In the genomic region with DNA sequence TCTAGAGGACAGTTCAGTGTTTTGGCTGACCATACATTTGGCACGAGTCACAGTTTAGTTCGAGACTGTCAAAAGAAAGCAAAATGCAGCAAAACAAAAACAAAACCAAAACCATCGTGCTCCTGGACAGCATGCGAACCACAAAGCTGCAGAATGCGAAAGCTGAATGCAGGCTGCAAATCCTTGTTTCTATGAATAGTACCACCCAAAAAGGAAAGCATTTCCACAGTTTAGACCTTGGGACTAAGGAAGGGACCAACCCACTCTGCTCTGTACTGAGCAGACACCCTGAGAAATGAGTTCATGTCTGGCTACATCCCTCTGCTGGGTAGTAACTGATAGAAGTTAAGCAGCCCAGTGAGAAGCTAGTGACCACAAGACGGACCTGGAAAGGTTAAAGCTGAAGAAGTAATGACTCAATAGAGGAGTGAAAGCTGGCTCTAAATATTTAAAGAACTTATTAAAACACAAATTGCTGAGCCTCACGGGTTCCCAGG, we compare ENCODE assay signal across 9 cellular contexts. TPM values are rescaled to one million over a fixed set of nuclear protein-coding genes. Genes with fewer than 3 reads are reported as not detected.
DNase-seq lines count a peak whose midpoint lies in the region; ATAC-seq and TF ChIP-seq lines count a peak whose summit lies in the region.
"Had no signal": no experiment of that assay in that cellular context is flagged by ENCODE, and none has a peak within 500 bp of the region (broad histone marks: within the 10 kb centered on the region; RNA-seq: fewer than 3 reads in every experiment).

No MANE protein-coding gene starts in this region.

- H3K4me3 ChIP-seq in GM12864 (ENCODE audit: low read depth, low read length), result peak overlapping the region; percentile 34; the same call in 1 of the 2 replicates
- no peak overlapping the region for H3K4me3 ChIP-seq in lower leg skin (ENCODE audit: low read depth, poor library complexity, severe bottlenecking)

- H3K4ac ChIP-seq in H9 (ENCODE audit: low read depth, low read length), result no peak overlapping the region

- peaks cover 4% of the 10 kb centered on the region for H3K23me2 ChIP-seq in H9 (ENCODE audit: insufficient read length, low read depth, low read length, poor library complexity, severe bottlenecking)

- no peak overlapping the region for H2BK12ac ChIP-seq in H9 (ENCODE audit: insufficient read length, low read depth, low read length)

- no peak overlapping the region for H3K23ac ChIP-seq in H9 (ENCODE audit: insufficient read length, low read depth, low read length)

- DNase-seq in GM12864 (ENCODE audit: low read depth) (peak; percentile 37), H9 (no peak), myocyte (ENCODE audit: low read depth) (peak; percentile 12), germinal center (ENCODE audit: low spot score) (no peak), activated gamma-delta T cell (lab: John Stamatoyannopoulos, UW) (no peak), lower leg skin (ENCODE audit: low spot score in 2 of 2) (no peak), HT-29 (ENCODE audit: low spot score) (no peak)
- peak; percentile 32 for DNase-seq in activated CD8-positive, alpha-beta T cell treated with anti-CD3 and anti-CD28 coated beads for 36 hours
- DNase-seq: Kasumi-1 had no signal

- H3K9me3 Mint-ChIP-seq in H9, result no peaks in the 10 kb centered on the region; a peak in 2 of 5 replicates
- H3K9me3 Mint-ChIP-seq in activated CD8-positive, alpha-beta T cell treated with anti-CD3 and anti-CD28 coated beads for 36 hours, result no peaks in the 10 kb centered on the region

- no peak overlapping the region for H4K5ac ChIP-seq in H9 (ENCODE audit: insufficient read length, low read depth, low read length)

- H2BK15ac ChIP-seq in H9 (ENCODE audit: low read depth, low read length), result no peak overlapping the region

- H3K27me3 Mint-ChIP-seq in H9 (ENCODE audit: low read depth), result peaks cover 23% of the 10 kb centered on the region
- no peaks in the 10 kb centered on the region for H3K27me3 Mint-ChIP-seq in activated CD8-positive, alpha-beta T cell treated with anti-CD3 and anti-CD28 coated beads for 36 hours

- H3K79me1 ChIP-seq in H9 (ENCODE audit: insufficient read depth, low read depth, low read length, poor library complexity, severe bottlenecking), result no peaks in the 10 kb centered on the region

- POLR2A ChIA-PET in activated CD8-positive, alpha-beta T cell treated with anti-CD3 and anti-CD28 coated beads for 36 hours (lab: Charles Lee), result interaction anchor here (0.6 to 2.7 kb wide), 5 partner anchors 9 to 418 kb away, joined by 3 to 13 read pairs (median 6); partner anchors contain the start of genes ANKRD31 and HMGCR

- H3K4me2 ChIP-seq in H9 (ENCODE audit: insufficient read depth, insufficient read length, low read length), result no peak overlapping the region

- H4K20me1 ChIP-seq in H9 (ENCODE audit: control insufficient read depth, insufficient read depth, insufficient read length), result no peaks in the 10 kb centered on the region

- H3K27ac ChIP-seq in H9 (ENCODE audit: insufficient read length, low read depth, low read length), result no peak overlapping the region

- H2BK20ac ChIP-seq in H9 (ENCODE audit: low read depth, low read length, poor library complexity, severe bottlenecking), result no peak overlapping the region

- TF ChIP-seq CTCF in GM12864 (IDR thresholded peaks at IDR 0.05; ENCODE audit: low read depth, low read length, missing control alignments) (no peak), H9 (conservative IDR thresholded peaks at IDR 0.05) (no peak), lower leg skin (IDR thresholded peaks at IDR 0.05) (no peak)
- TF ChIP-seq CTCF in activated CD8-positive, alpha-beta T cell treated with anti-CD3 and anti-CD28 coated beads for 36 hours (IDR thresholded peaks at IDR 0.05), result no peak

- H3K27me3 ChIP-seq in H9 (ENCODE audit: insufficient read depth, low read length), result no peaks in the 10 kb centered on the region; the same call in 1 of the 2 replicates

- H4K91ac ChIP-seq in H9 (ENCODE audit: insufficient read length, low read depth, low read length), result no peak overlapping the region

- peak; percentile 8 for ATAC-seq in activated CD8-positive, alpha-beta T cell treated with anti-CD3 and anti-CD28 coated beads for 36 hours

- no peaks in the 10 kb centered on the region for H3K9me3 ChIP-seq in H9 (ENCODE audit: control insufficient read depth, low read depth, low read length)

- H4K8ac ChIP-seq in H9 (replicated peaks; ENCODE audit: insufficient read length, low read depth, low read length), result no peak overlapping the region

- no peak overlapping the region for H3T11ph ChIP-seq in H9 (ENCODE audit: low read length)

- H3K4me1 ChIP-seq in H9 (ENCODE audit: insufficient read depth, low read length), result peaks cover 16% of the 10 kb centered on the region

- H3K18ac ChIP-seq in H9 (ENCODE audit: insufficient read length, low read depth, low read length), result no peak overlapping the region

- no peak overlapping the region for H3K27ac Mint-ChIP-seq in H9
- peak overlapping the region; percentile 23 for H3K27ac Mint-ChIP-seq in activated CD8-positive, alpha-beta T cell treated with anti-CD3 and anti-CD28 coated beads for 36 hours

- H3K9ac ChIP-seq in H9 (ENCODE audit: extremely low read depth, insufficient read length, low read length), result peak overlapping the region; percentile 10

- no peak overlapping the region for H3K14ac ChIP-seq in H9 (ENCODE audit: insufficient read depth, low read length)

- H2AFZ ChIP-seq in H9 (ENCODE audit: low read length), result no peak overlapping the region

- H3K4me1 Mint-ChIP-seq in H9, result peaks cover 21 to 23% of the 10 kb centered on the region in 2 experiments
- H3K4me1 Mint-ChIP-seq in activated CD8-positive, alpha-beta T cell treated with anti-CD3 and anti-CD28 coated beads for 36 hours (ENCODE audit: low read depth), result peaks cover 71% of the 10 kb centered on the region

- H3K56ac ChIP-seq in H9 (ENCODE audit: insufficient read length, low read depth, low read length), result no peak overlapping the region

- CTCF ChIA-PET in activated CD8-positive, alpha-beta T cell treated with anti-CD3 and anti-CD28 coated beads for 36 hours (lab: Charles Lee), result interaction anchor here (0.9 to 5.2 kb wide), 20 partner anchors 8 to 361 kb away, joined by 3 to 47 read pairs (median 4); partner anchors contain the start of gene ANKRD31

- intact Hi-C loops in activated CD8-positive, alpha-beta T cell treated with anti-CD3 and anti-CD28 coated beads for 36 hours (cut with micrococcal nuclease), result loop anchor here (5.0 kb wide), 1 partner anchor 111 kb away; no protein-coding TSS in a partner anchor
- intact Hi-C loops in lower leg skin (cut with DNase I; ENCODE audit: low total_unique reads), result no loop called here

- peaks cover 41% of the 10 kb centered on the region for H3K79me2 ChIP-seq in H9 (ENCODE audit: insufficient read depth, low read length)

- no peak overlapping the region for H2BK120ac ChIP-seq in H9 (ENCODE audit: low read depth, low read length, poor library complexity, severe bottlenecking)

- no peak overlapping the region for H3K4me3 Mint-ChIP-seq in H9
- peak overlapping the region; percentile 55 for H3K4me3 Mint-ChIP-seq in activated CD8-positive, alpha-beta T cell treated with anti-CD3 and anti-CD28 coated beads for 36 hours

- WGBS in H9 (ENCODE audit: extremely low coverage, insufficient read length, low lambda C conversion rate), result no CpG with 5 or more reads among the region's 7 CpGs
- 66 to 72% methylated on average over 7 of the region's 7 CpGs for WGBS in lower leg skin, 2 donors

- TF ChIP-seq POLR2A in lower leg skin (IDR thresholded peaks at IDR 0.05), result no peak

- H2BK5ac ChIP-seq in H9 (ENCODE audit: insufficient read length, low read length), result no peak overlapping the region

- H2AK5ac ChIP-seq in H9 (ENCODE audit: insufficient read length, low read length), result no peak overlapping the region

- peaks cover 0 to 4% (median 0%) of the 10 kb centered on the region in 3 experiments; a peak in 1 of 7 replicates for H3K36me3 Mint-ChIP-seq in H9 (ENCODE audit: insufficient read depth in 1 of 3, low read depth in 3 of 3)
- peaks cover 19% of the 10 kb centered on the region for H3K36me3 Mint-ChIP-seq in activated CD8-positive, alpha-beta T cell treated with anti-CD3 and anti-CD28 coated beads for 36 hours (ENCODE audit: low read depth)

RNA-seq across cellular contexts. Expression of gene GCNT4, which starts 3.9 kb away (rescaled TPM):
- 0.63 and 0.66 TPM in 2 replicates for total RNA-seq in H9 (2021)
- 1 to 10 TPM; 2.1 to 2.4 TPM for total RNA-seq in activated CD8-positive, alpha-beta T cell treated with anti-CD3 and anti-CD28 coated beads for 36 hours
- total RNA-seq in myocyte, result 0.35 and 0.47 TPM in 2 replicates
- 0.06 TPM for polyA plus RNA-seq in myocyte (2012)
- 1 to 10 TPM; 2.6 to 5.5 (median 3.5) TPM for total RNA-seq in lower leg skin
- total RNA-seq in HT-29 (2014; rRNA removed; shearing (Covaris generic)), result not detected in 2 replicates

Comparison
In these comparisons a context has a peak if more than half of its experiments do, and no peak if none do; other contexts are left out.
1. DNase-seq: peak in GM12864 (single experiment), activated CD8-positive, alpha-beta T cell treated with anti-CD3 and anti-CD28 coated beads for 36 hours (single experiment) and myocyte (single experiment); none in H9 (single experiment), germinal center (single experiment), activated gamma-delta T cell (single experiment), lower leg skin (0 of 2) and HT-29 (single experiment).